ENCODE assay signal across 21 cellular contexts in the genomic region with DNA sequence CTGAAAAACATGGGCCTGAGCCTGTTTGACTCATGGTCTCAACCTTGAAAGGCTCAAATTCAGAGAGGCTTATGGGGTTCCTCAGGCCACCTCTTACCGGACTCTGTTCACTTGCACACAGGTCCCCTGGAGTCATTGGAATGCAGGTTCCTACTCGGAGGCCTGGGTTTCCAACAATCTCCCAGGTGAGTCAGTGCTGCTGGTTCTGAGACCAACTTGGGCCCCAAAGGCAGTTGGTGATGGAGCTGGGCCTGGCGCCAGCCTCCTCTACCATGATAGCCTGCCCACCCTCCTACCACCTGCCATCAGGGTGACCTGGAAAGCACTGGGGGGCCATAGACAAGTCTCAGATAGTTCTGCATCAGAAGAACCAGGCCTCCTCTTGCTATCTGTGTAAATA.
A peak's percentile ranks its signal among the peaks of the same experiment; 100 is the strongest.
DNase-seq lines count a peak whose midpoint lies in the region; ATAC-seq and TF ChIP-seq lines count a peak whose summit lies in the region.
"Had no signal": no experiment of that assay in that cellular context is flagged by ENCODE, and none has a peak within 500 bp of the region (broad histone marks: within the 10 kb centered on the region; RNA-seq: fewer than 3 reads in every experiment).

No MANE protein-coding gene starts in this region.

- TF ChIP-seq CTCF in IMR-90 (conservative IDR thresholded peaks at IDR 0.05; ENCODE audit: low read depth, low read length) (no peak), VCaP (conservative IDR thresholded peaks at IDR 0.05) (no peak), spleen (IDR thresholded peaks at IDR 0.05 in 8 of 11, conservative IDR thresholded peaks at IDR 0.05 in 3 of 11) (no peak)

- intact Hi-C loops in IMR-90 (cut with micrococcal nuclease) (loop anchor here (10.0 kb wide), 1 partner anchor 377 kb away; a partner anchor contains a TSS), spleen (cut with DNase I; ENCODE audit: low total_unique reads) (loop anchor here (10.0 kb wide), 1 partner anchor 377 kb away; a partner anchor contains a TSS)

- H3K9ac ChIP-seq in IMR-90 (ENCODE audit: low read depth, low read length) (no peak overlapping the region), mesenchymal stem cell (ENCODE audit: low read length) (no peak overlapping the region)

- H4K8ac ChIP-seq in IMR-90 (ENCODE audit: low read depth in 2 of 2, low read length in 2 of 2) (no peak overlapping the region), mesenchymal stem cell (ENCODE audit: low read length) (no peak overlapping the region)

- H3K4ac ChIP-seq in IMR-90 (ENCODE audit: low read depth, low read length) (0 out of 2 replicates have a peak overlapping the region, but pooled peaks have one; percentile 78), mesenchymal stem cell (ENCODE audit: low read depth in 1 of 2, low read length in 2 of 2) (no peak overlapping the region)

- no peak overlapping the region for H3K14ac ChIP-seq in IMR-90 (replicated peaks; ENCODE audit: low read depth, low read length)
- H3K14ac ChIP-seq in mesenchymal stem cell (ENCODE audit: low read length in 2 of 2): no peak overlapping the region

- H3K27me3 ChIP-seq in IMR-90 (ENCODE audit: control insufficient read depth, insufficient read depth, low read length) (no peaks in the 10 kb centered on the region), mesenchymal stem cell (ENCODE audit: control insufficient read depth in 1 of 2, insufficient read depth in 1 of 2, low read length in 2 of 2) (no peaks in the 10 kb centered on the region), spleen (replicated peaks in 1 of 7) (no peaks in the 10 kb centered on the region)

- peak overlapping the region; percentile 92; the same call in 1 of the 2 replicates for H2BK120ac ChIP-seq in IMR-90 (ENCODE audit: low read depth, low read length)
- H2BK120ac ChIP-seq in mesenchymal stem cell (ENCODE audit: low read depth, low read length): no peak overlapping the region

- H3K4me2 ChIP-seq in IMR-90 (ENCODE audit: low read depth, low read length): no peak overlapping the region
- no peak overlapping the region for H3K4me2 ChIP-seq in mesenchymal stem cell (ENCODE audit: low read length, poor library complexity, severe bottlenecking)

- in situ Hi-C loops in IMR-90 (cut with MboI; ENCODE audit: low sequenced_read_pairs): loop anchor here (10.0 kb wide), 1 partner anchor 347 kb away; a partner anchor contains a TSS

- no peak for TF ChIP-seq RAD21 in IMR-90 (IDR thresholded peaks at IDR 0.05; ENCODE audit: low read length)

- H2BK5ac ChIP-seq in IMR-90 (ENCODE audit: low read depth, low read length, poor library complexity, severe bottlenecking): no peak overlapping the region
- no peak overlapping the region for H2BK5ac ChIP-seq in mesenchymal stem cell (ENCODE audit: low read depth, low read length, poor library complexity, severe bottlenecking)

- dilution Hi-C loops in IMR-90 (cut with HindIII; ENCODE audit: low sequenced_read_pairs, unreplicated experiment): no loop called here

- no peak overlapping the region for H3K56ac ChIP-seq in IMR-90 (ENCODE audit: extremely low read depth, insufficient read depth, low read length)

- DNase-seq in IMR-90 (no peak), mesenchymal stem cell (no peak), spleen (peak; percentile 29), SHP77 (lab: John Stamatoyannopoulos, UW) (no peak), 8988T (no peak)
- DNase-seq: ACHN; C1 segment of cervical spinal cord; CD8-positive, alpha-beta memory T cell; DMS53; EL; H9; KBM-7; NCI-H1105 treated with DMSO at 0.1 percent for 48 hours; NCI-H1694 treated with DMSO at 0.1 percent for 48 hours; NCI-H2107; NCI-H510A treated with DMSO at 0.1 percent for 48 hours; NCI-H774; Right ventricle myocardium superior had no signal

- CTCF ChIA-PET in IMR-90 (lab: Yijun Ruan, JAX): no interaction called here

- POLR2A ChIA-PET in IMR-90 (lab: Charles Lee; ENCODE audit: unreplicated experiment): no interaction called here

- H2AK9ac ChIP-seq in IMR-90 (replicated peaks; ENCODE audit: low read depth, low read length, poor library complexity): peak overlapping the region; percentile 69

- H3K27ac ChIP-seq in IMR-90 (ENCODE audit: insufficient read depth, low read length) (no peak overlapping the region), VCaP (peak overlapping the region; percentile 96), mesenchymal stem cell (ENCODE audit: low read length, poor library complexity, severe bottlenecking) (no peak overlapping the region), spleen (no peak overlapping the region)

- H3K4me1 ChIP-seq in IMR-90 (ENCODE audit: control insufficient read depth, insufficient read depth, low read length) (peaks cover 17% of the 10 kb centered on the region), mesenchymal stem cell (ENCODE audit: control insufficient read depth, insufficient read depth, low read depth, low read length) (peaks cover 15% of the 10 kb centered on the region), spleen (peaks cover 7 to 45% (median 21%) of the 10 kb centered on the region in 6 donors)

- H2AK5ac ChIP-seq in IMR-90 (ENCODE audit: low read depth, low read length) (no peak overlapping the region), mesenchymal stem cell (ENCODE audit: low read length, severe bottlenecking) (peak overlapping the region; percentile 59)

- TF ChIP-seq POLR2A in IMR-90 (IDR thresholded peaks at IDR 0.05; ENCODE audit: low read depth, low read length) (no peak), spleen (IDR thresholded peaks at IDR 0.05) (no peak)

- H3K4me3 ChIP-seq in IMR-90 (ENCODE audit: insufficient read depth, low read depth, low read length) (no peak overlapping the region), mesenchymal stem cell (ENCODE audit: insufficient read depth in 1 of 2, low read depth in 1 of 2, low read length in 2 of 2) (no peak overlapping the region), spleen (no peak overlapping the region)
- H3K4me3 ChIP-seq: GM12878 had no signal

- H3K79me1 ChIP-seq in IMR-90 (ENCODE audit: low read depth in 1 of 2, low read length in 2 of 2) (0 out of 4 replicates have a peak, but pooled peaks cover 0 to 3% of the 10 kb centered on the region in 2 experiments), mesenchymal stem cell (replicated peaks; ENCODE audit: low read length, poor library complexity, severe bottlenecking) (no peaks in the 10 kb centered on the region)

- H2AFZ ChIP-seq in IMR-90 (replicated peaks; ENCODE audit: low read length, poor library complexity) (no peak overlapping the region), mesenchymal stem cell (ENCODE audit: low read depth, low read length) (no peak overlapping the region)

- ATAC-seq in IMR-90 (ENCODE audit: low read depth): no peak
- no peak for ATAC-seq in HG02870 (IDR thresholded peaks at IDR 0.05; ENCODE audit: unreplicated experiment)
- ATAC-seq: GM12878 had no signal

- H3K18ac ChIP-seq in IMR-90 (ENCODE audit: low read depth, low read length) (no peak overlapping the region), mesenchymal stem cell (ENCODE audit: low read depth in 1 of 2, low read length in 2 of 2) (no peak overlapping the region)

- H4K91ac ChIP-seq in IMR-90 (ENCODE audit: insufficient read depth, low read depth, low read length) (no peak overlapping the region), mesenchymal stem cell (ENCODE audit: low read length) (no peak overlapping the region)

- H2BK20ac ChIP-seq in IMR-90 (ENCODE audit: low read depth, low read length): 0 out of 2 replicates have a peak overlapping the region, but pooled peaks have one; percentile 16

- H3K9me3 ChIP-seq in IMR-90 (ENCODE audit: control insufficient read depth, insufficient read depth, low read length) (no peaks in the 10 kb centered on the region), mesenchymal stem cell (ENCODE audit: control insufficient read depth, low read length) (no peaks in the 10 kb centered on the region), spleen (no peaks in the 10 kb centered on the region)

- H3K36me3 ChIP-seq in IMR-90 (ENCODE audit: control insufficient read depth, insufficient read depth, low read length): no peaks in the 10 kb centered on the region
- peaks cover 0 to 2% of the 10 kb centered on the region in 2 experiments for H3K36me3 ChIP-seq in mesenchymal stem cell (ENCODE audit: control insufficient read depth in 1 of 2, insufficient read depth in 2 of 2, low read depth in 1 of 2, low read length in 2 of 2)
- H3K36me3 ChIP-seq in spleen: no peaks in the 10 kb centered on the region

- H4K5ac ChIP-seq in IMR-90 (ENCODE audit: low read depth, low read length): no peak overlapping the region

- 0 out of 3 replicates have a peak overlapping the region, but pooled peaks have one; percentile 38 for H2BK15ac ChIP-seq in IMR-90 (ENCODE audit: low read depth, low read length)
- no peak overlapping the region for H2BK15ac ChIP-seq in mesenchymal stem cell (ENCODE audit: low read depth, poor library complexity, severe bottlenecking)

- WGBS in IMR-90 (ENCODE audit: extremely low coverage in 2 of 2, insufficient read length in 1 of 2), 2 experiments: no CpG with 5 or more reads among the region's 3 CpGs
- WGBS in mesenchymal stem cell: 93% methylated on average over 3 of the region's 3 CpGs
- 88 to 100% (median 95%) methylated on average over 3 of the region's 3 CpGs for WGBS in spleen, 5 donors

- H3K23ac ChIP-seq in IMR-90 (ENCODE audit: low read depth, low read length) (no peak overlapping the region), mesenchymal stem cell (ENCODE audit: low read length in 2 of 2) (no peak overlapping the region)

- H4K20me1 ChIP-seq in IMR-90 (ENCODE audit: insufficient read depth, low read length): no peaks in the 10 kb centered on the region

- H2BK12ac ChIP-seq in mesenchymal stem cell (ENCODE audit: low read length in 2 of 2): peak overlapping the region in 1 of 2 experiments; percentile 13

- BruUV-seq in IMR-90 (replicated peaks; lab: Mats Ljungman, UMichigan): no TSS peak

- peaks cover 30% of the 10 kb centered on the region for H3K9me1 ChIP-seq in IMR-90 (ENCODE audit: insufficient read depth, low read length)

TF ChIP-seq in IMR-90, 13 proteins besides CTCF, POLR2A, EP300 and RAD21:
- TF ChIP-seq MAFK (IDR thresholded peaks at IDR 0.05; ENCODE audit: low read depth, low read length): no peak
- no peak for TF ChIP-seq MAZ (IDR thresholded peaks at IDR 0.05; ENCODE audit: borderline replicate concordance, low read depth, low read length)
